9 cellular contexts compared by ENCODE assay signal in the genomic region with DNA sequence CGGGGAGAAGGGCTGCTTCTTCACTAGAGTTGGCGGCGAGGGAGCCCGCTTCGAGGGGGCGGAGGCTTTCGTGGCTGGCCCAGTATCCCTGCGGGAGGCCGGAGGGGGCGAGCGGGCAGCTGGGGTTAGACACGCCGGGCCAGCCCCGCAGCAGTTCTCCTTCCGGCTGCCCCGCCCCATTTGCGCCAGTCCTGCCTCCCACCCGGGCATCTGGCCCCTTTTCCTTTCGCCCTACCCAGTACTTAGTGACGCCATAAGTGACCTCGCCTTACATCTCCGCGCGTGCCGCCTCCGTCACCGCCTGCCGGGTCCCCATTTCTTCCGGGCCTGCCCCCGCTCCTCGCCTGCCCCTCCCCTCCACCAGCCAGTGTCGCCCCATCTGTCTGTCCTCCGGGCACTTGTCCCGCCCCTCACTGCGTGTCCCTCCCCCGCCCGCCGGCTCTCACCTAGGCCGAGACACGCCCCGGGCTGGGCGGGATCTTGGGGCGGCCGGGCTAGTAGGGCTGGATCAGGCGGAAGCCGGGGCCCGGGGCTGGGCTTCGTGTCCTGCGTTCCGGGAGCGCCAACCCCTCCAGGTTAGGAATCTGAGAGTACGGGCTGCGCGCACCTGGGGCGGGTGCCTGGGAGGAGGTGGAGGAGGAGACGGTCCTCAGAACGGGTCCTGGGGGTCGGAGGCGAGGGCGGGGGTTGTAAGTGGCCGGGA. TPM values are rescaled to one million over a fixed set of nuclear protein-coding genes. Genes with fewer than 3 reads are reported as not detected.
DNase-seq lines count a peak whose midpoint lies in the region; ATAC-seq and TF ChIP-seq lines count a peak whose summit lies in the region.
"Had no signal": no experiment of that assay in that cellular context is flagged by ENCODE, and none has a peak within 500 bp of the region (broad histone marks: within the 10 kb centered on the region; RNA-seq: fewer than 3 reads in every experiment).

No MANE protein-coding gene starts in this region.

- 2% methylated on average over 61 of the region's 61 CpGs for WGBS in thymus

- H3K9me3 ChIP-seq in neutrophil (peaks cover 13% of the 10 kb centered on the region), thymus (ENCODE audit: control insufficient read depth) (no peaks in the 10 kb centered on the region)

- DNase-seq in DMS153 treated with DMSO at 0.1 percent for 48 hours (lab: John Stamatoyannopoulos, UW; ENCODE audit: unreplicated experiment) (peak; percentile 98), RKO (ENCODE audit: low spot score) (peak; percentile 95), fibroblast of villous mesenchyme (ENCODE audit: low read depth) (peak; percentile 96)
- DNase-seq in activated T-helper 9 cell treated with anti-CD3 and anti-CD28 coated beads, Interleukin-2, amount 50 U/mL, for 16 hours (ENCODE audit: low read depth), result peak; percentile 94

- peak overlapping the region; percentile 71 for H2AFZ ChIP-seq in KMS-11 (ENCODE audit: low read depth)

- H3K9ac ChIP-seq in KMS-11, result peak overlapping the region; percentile 70

- H3K4me1 ChIP-seq in KMS-11 (ENCODE audit: low read depth, poor library complexity, severe bottlenecking), result peaks cover 19% of the 10 kb centered on the region
- peaks cover 35 to 39% of the 10 kb centered on the region in 2 experiments for H3K4me1 ChIP-seq in neutrophil (ENCODE audit: control insufficient read depth in 1 of 2, insufficient read depth in 1 of 2, low read depth in 1 of 2, low read length in 1 of 2)
- H3K4me1 ChIP-seq in thymus (ENCODE audit: control insufficient read depth, insufficient read depth, low read length), result peaks cover 40% of the 10 kb centered on the region

- H3K27ac ChIP-seq in KMS-11 (peak overlapping the region; percentile 63), neutrophil (peak overlapping the region; percentile 87), thymus (ENCODE audit: low read depth) (peak overlapping the region; percentile 100)

- peak; percentile 77 for ATAC-seq in GM21723 (IDR thresholded peaks at IDR 0.05; ENCODE audit: unreplicated experiment)

- TF ChIP-seq CTCF in KMS-11 (conservative IDR thresholded peaks at IDR 0.05; ENCODE audit: low read depth, low read length) (no peak), fibroblast of villous mesenchyme (IDR thresholded peaks at IDR 0.05; ENCODE audit: insufficient read depth, low read depth, low read length) (no peak), neutrophil (IDR thresholded peaks at IDR 0.05) (peak; percentile 22)

- H4K20me1 ChIP-seq in KMS-11 (ENCODE audit: insufficient read depth), result no peaks in the 10 kb centered on the region

- H3K27me3 ChIP-seq in KMS-11 (ENCODE audit: insufficient read depth, low read depth) (no peaks in the 10 kb centered on the region), neutrophil (no peaks in the 10 kb centered on the region), thymus (ENCODE audit: control insufficient read depth, insufficient read depth) (no peaks in the 10 kb centered on the region)

- H3K4me2 ChIP-seq in KMS-11, result peak overlapping the region; percentile 69

- H3K79me2 ChIP-seq in KMS-11 (ENCODE audit: insufficient read depth, low read depth), result no peaks in the 10 kb centered on the region

- no peak overlapping the region for H3K4me3 ChIP-seq in KMS-11 (IDR thresholded peaks at IDR 0.05; ENCODE audit: insufficient read depth, low read depth, low read length)
- peak overlapping the region; percentile 70 for H3K4me3 ChIP-seq in fibroblast of villous mesenchyme (ENCODE audit: low read depth, low read length)
- H3K4me3 ChIP-seq in neutrophil (ENCODE audit: low read depth in 1 of 2, low read length in 1 of 2), result peak overlapping the region; percentile 55 to 64
- peak overlapping the region; percentile 68 for H3K4me3 ChIP-seq in thymus (ENCODE audit: low read length)

- H3K36me3 ChIP-seq in KMS-11 (ENCODE audit: insufficient read depth) (peaks cover 3% of the 10 kb centered on the region; the same call in 1 of the 2 replicates), neutrophil (peaks cover 98% of the 10 kb centered on the region), thymus (ENCODE audit: control insufficient read depth, insufficient read depth) (peaks cover 52% of the 10 kb centered on the region)

RNA-seq across cellular contexts. Expression of a gene that starts 14.3 kb away (rescaled TPM):
- under 0.01 TPM in 1 of 2 replicates, not detected in the other for total RNA-seq in fibroblast of villous mesenchyme
- polyA plus RNA-seq in thymus, result 0.21 TPM
- total RNA-seq: subcutaneous adipose tissue had no signal

RNA-seq across cellular contexts. Expression of a gene that starts 25.9 kb away (rescaled TPM):
- 3.5 and 5.2 TPM in 2 replicates for total RNA-seq in fibroblast of villous mesenchyme
- 79.5 TPM for polyA plus RNA-seq in thymus
